Comparison of ENCODE assay signal across 23 cellular contexts in the genomic region with DNA sequence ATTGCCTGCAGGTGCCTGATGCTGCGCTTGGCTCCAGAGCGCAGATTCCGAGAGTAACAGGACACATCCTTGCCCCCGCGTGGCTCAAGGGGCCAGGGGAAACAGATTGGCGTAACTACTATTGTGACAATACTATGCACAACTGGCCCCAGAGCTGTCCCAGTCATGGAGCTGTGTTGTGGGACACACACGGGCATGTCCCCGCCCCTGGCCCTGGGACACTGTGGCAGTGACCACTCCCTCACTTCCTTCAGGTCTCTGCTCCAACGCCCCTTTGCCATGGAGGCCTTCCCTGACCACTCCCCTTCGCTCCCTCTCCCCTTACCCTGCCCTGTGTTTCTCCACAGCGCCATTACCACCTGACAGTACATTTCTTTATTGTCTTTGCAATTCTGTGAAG.
"Had no signal": no experiment of that assay in that cellular context is flagged by ENCODE, and none has a peak within 500 bp of the region (broad histone marks: within the 10 kb centered on the region; RNA-seq: fewer than 3 reads in every experiment).

No MANE protein-coding gene starts in this region.

- H3K27me3 ChIP-seq: colonic mucosa, gastrocnemius medialis, neural progenitor cell, ovary, right lobe of liver, transverse colon, upper lobe of right lung, uterus had no signal

- DNase-seq: colonic mucosa; effector memory CD4-positive, alpha-beta T cell; erythroblast; gastrocnemius medialis; head of caudate nucleus; left ventricle myocardium superior; lower lobe of right lung; natural killer cell; nucleus accumbens; ovary; retina; right lobe of liver; small intestine; stimulated activated CD4-positive, alpha-beta T cell treated with anti-CD3 and anti-CD28 coated beads, Interleukin-15, amount 100 ng/mL, for 24 hours; stimulated activated CD4-positive, alpha-beta T cell treated with anti-CD3 and anti-CD28 coated beads, Interleukin-2, amount 100 ng/mL, for 48 hours; stimulated activated naive B cell treated with anti-CD40 and anti-IgM and Interleukin-4, amounts not matched to agents 10 μg/mL and 1 μg/mL and 100 μg/mL, for 72 hours; transverse colon; upper lobe of right lung; uterus had no signal

- H3K27ac Mint-ChIP-seq: memory B cell; natural killer cell; neural progenitor cell; stimulated activated naive B cell treated with anti-CD40 and anti-IgM and Interleukin-4, amounts not matched to agents 10 μg/mL and 1 μg/mL and 100 μg/mL, for 72 hours; stimulated activated naive CD8-positive, alpha-beta T cell treated with anti-CD3 and anti-CD28 coated beads, Interleukin-15, Interleukin-2, amounts not matched to agents 100 ng/mL and 50 ng/mL, for 24 hours had no signal

- H3K4me3 ChIP-seq: colonic mucosa, gastrocnemius medialis, lower lobe of right lung, neural progenitor cell, ovary, right lobe of liver, suprapubic skin, transverse colon, upper lobe of right lung, uterus had no signal

- H2AFZ ChIP-seq: neural progenitor cell had no signal

- ATAC-seq: left ventricle myocardium superior; natural killer cell; right lobe of liver; stimulated activated naive B cell treated with anti-CD40 and anti-IgM and Interleukin-4, amounts not matched to agents 10 μg/mL and 1 μg/mL and 100 μg/mL, for 72 hours had no signal

- H3K4me3 Mint-ChIP-seq: memory B cell; natural killer cell; neural progenitor cell; stimulated activated naive B cell treated with anti-CD40 and anti-IgM and Interleukin-4, amounts not matched to agents 10 μg/mL and 1 μg/mL and 100 μg/mL, for 72 hours; stimulated activated naive CD8-positive, alpha-beta T cell treated with anti-CD3 and anti-CD28 coated beads, Interleukin-15, Interleukin-2, amounts not matched to agents 100 ng/mL and 50 ng/mL, for 24 hours had no signal

- H3K36me3 Mint-ChIP-seq: memory B cell; natural killer cell; neural progenitor cell; stimulated activated naive B cell treated with anti-CD40 and anti-IgM and Interleukin-4, amounts not matched to agents 10 μg/mL and 1 μg/mL and 100 μg/mL, for 72 hours had no signal

- H3K36me3 ChIP-seq: colonic mucosa, gastrocnemius medialis, lower lobe of right lung, neural progenitor cell, ovary, right lobe of liver, suprapubic skin, transverse colon, upper lobe of right lung, uterus had no signal

- H3K27ac ChIP-seq: colonic mucosa, gastrocnemius medialis, lower lobe of right lung, neural progenitor cell, right lobe of liver, suprapubic skin, transverse colon, upper lobe of right lung, uterus had no signal

- H3K9me3 ChIP-seq: colonic mucosa, gastrocnemius medialis, lower lobe of right lung, ovary, right lobe of liver, suprapubic skin, transverse colon, upper lobe of right lung, uterus had no signal

- H3K9me3 Mint-ChIP-seq: memory B cell; natural killer cell; neural progenitor cell; stimulated activated naive B cell treated with anti-CD40 and anti-IgM and Interleukin-4, amounts not matched to agents 10 μg/mL and 1 μg/mL and 100 μg/mL, for 72 hours; stimulated activated naive CD8-positive, alpha-beta T cell treated with anti-CD3 and anti-CD28 coated beads, Interleukin-15, Interleukin-2, amounts not matched to agents 100 ng/mL and 50 ng/mL, for 24 hours had no signal

- H3K9ac ChIP-seq: neural progenitor cell had no signal

- H3K4me2 ChIP-seq: neural progenitor cell had no signal

- H3K4me1 ChIP-seq: colonic mucosa, gastrocnemius medialis, lower lobe of right lung, neural progenitor cell, right lobe of liver, suprapubic skin, upper lobe of right lung, uterus had no signal
